ENCODE assay signal across 8 cellular contexts in the genomic region with DNA sequence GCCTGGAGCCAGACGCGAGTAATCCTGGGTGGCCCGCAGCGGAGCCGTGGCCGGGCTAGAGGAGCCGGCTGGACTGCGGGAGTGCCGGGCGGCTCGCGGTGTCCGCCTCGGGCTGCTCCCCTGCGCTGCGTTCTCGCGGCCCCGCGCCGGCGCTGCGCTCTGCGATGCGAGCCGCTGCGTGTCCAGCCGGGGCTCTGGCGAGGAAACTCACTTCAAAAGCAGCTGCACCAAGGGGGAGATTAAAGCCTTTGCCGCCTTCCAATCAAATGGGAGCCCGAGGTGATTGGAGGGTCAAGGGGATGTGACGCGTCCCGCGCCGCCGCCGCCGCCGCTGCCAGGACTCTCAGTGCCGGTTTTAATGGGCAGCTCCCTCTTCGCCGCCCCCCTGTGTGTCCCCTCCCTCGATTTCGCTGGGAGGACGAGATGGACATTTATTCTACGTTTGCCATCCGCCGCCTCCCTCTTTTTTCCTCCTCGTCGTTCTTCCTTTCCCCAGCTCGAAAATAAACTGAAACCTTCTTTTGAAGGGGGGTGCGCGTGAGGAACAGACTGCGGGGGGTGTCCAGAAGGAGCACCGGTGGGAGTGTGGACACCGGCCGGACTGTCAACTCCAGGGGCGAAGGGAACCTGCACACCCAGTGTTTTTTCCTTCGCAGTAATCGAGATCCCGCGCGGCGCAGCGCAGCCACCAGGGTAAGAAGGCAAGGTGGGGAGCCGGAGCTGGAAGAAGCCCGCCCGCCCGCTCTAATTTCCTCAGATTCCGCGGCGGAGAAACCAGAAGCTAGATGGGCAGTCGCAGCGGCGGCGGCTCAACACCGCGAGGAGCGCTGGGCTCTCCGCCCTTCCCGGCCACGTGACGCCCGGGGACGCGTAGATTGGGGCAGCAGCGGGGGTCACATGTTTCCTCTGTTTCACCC. TPM values are rescaled to one million over a fixed set of nuclear protein-coding genes. Genes with fewer than 3 reads are reported as not detected.
DNase-seq lines count a peak whose midpoint lies in the region; ATAC-seq and TF ChIP-seq lines count a peak whose summit lies in the region.

A gene with protein sequence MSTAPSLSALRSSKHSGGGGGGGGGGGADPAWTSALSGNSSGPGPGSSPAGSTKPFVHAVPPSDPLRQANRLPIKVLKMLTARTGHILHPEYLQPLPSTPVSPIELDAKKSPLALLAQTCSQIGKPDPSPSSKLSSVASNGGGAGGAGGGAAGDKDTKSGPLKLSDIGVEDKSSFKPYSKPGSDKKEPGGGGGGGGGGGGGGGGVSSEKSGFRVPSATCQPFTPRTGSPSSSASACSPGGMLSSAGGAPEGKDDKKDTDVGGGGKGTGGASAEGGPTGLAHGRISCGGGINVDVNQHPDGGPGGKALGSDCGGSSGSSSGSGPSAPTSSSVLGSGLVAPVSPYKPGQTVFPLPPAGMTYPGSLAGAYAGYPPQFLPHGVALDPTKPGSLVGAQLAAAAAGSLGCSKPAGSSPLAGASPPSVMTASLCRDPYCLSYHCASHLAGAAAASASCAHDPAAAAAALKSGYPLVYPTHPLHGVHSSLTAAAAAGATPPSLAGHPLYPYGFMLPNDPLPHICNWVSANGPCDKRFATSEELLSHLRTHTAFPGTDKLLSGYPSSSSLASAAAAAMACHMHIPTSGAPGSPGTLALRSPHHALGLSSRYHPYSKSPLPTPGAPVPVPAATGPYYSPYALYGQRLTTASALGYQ (minus strand): TSS at position 196 of the 917 bp plus-strand sequence. CDS start 345 bp downstream, outside the sequence.

- TF ChIP-seq POLR2A in GM19193 (IDR thresholded peaks at IDR 0.05; ENCODE audit: extremely low read depth, insufficient read depth, insufficient read length) (peak; percentile 89), gastroesophageal sphincter (IDR thresholded peaks at IDR 0.05) (peak; percentile 99)

- H3K36me3 Mint-ChIP-seq in CD4-positive, alpha-beta T cell (ENCODE audit: low read depth) = no peaks in the 10 kb centered on the region
- H3K36me3 Mint-ChIP-seq in activated naive CD4-positive, alpha-beta T cell treated with anti-CD3 and anti-CD28 coated beads, Interleukin-2, amount 50 U/mL, for 72 hours = peaks cover 5 to 22% of the 10 kb centered on the region in 2 donors
- peaks cover 26% of the 10 kb centered on the region for H3K36me3 Mint-ChIP-seq in nephron progenitor cell (ENCODE audit: low read depth)

- peak within 1 kb of the TSS; percentile 80 for H3K4me3 Mint-ChIP-seq in CD4-positive, alpha-beta T cell
- H3K4me3 Mint-ChIP-seq in nephron progenitor cell = peak within 1 kb of the TSS; percentile 99

- H3K27me3 Mint-ChIP-seq in CD4-positive, alpha-beta T cell = peaks cover 66% of the 10 kb centered on the region
- H3K27me3 Mint-ChIP-seq in nephron progenitor cell (ENCODE audit: low read depth, poor library complexity) = peaks cover 3% of the 10 kb centered on the region

- H3K27ac Mint-ChIP-seq in CD4-positive, alpha-beta T cell = no peak within 1 kb of the TSS
- H3K27ac Mint-ChIP-seq in activated naive CD4-positive, alpha-beta T cell treated with anti-CD3 and anti-CD28 coated beads, Interleukin-2, amount 50 U/mL, for 72 hours = no peak within 1 kb of the TSS
- H3K27ac Mint-ChIP-seq in nephron progenitor cell = peak within 1 kb of the TSS; percentile 98

- H3K36me3 ChIP-seq in gastroesophageal sphincter (peaks cover 0 to 16% of the 10 kb centered on the region in 2 donors), aorta (ENCODE audit: control insufficient read depth in 1 of 2, insufficient read depth in 2 of 2, low read length in 1 of 2) (no peaks in the 10 kb centered on the region)

- H3K4me3 ChIP-seq in gastroesophageal sphincter = peak within 1 kb of the TSS; percentile 62 to 100
- peak within 1 kb of the TSS; percentile 75 to 81 for H3K4me3 ChIP-seq in aorta (ENCODE audit: low read length in 2 of 2)

- peaks cover 32% of the 10 kb centered on the region for H3K4me1 Mint-ChIP-seq in CD4-positive, alpha-beta T cell (ENCODE audit: low read depth)
- peaks cover 28% of the 10 kb centered on the region for H3K4me1 Mint-ChIP-seq in nephron progenitor cell

- peak; percentile 46 for ATAC-seq in CD4-positive, alpha-beta T cell (ENCODE audit: poor library complexity)
- peak; percentile 43 for ATAC-seq in HG03469 (IDR thresholded peaks at IDR 0.05; ENCODE audit: unreplicated experiment)
- peak; percentile 63 to 76 for ATAC-seq in activated naive CD4-positive, alpha-beta T cell treated with anti-CD3 and anti-CD28 coated beads, Interleukin-2, amount 50 U/mL, for 72 hours
- ATAC-seq in gastroesophageal sphincter = peak; percentile 86
- peak; percentile 91 for ATAC-seq in aorta (ENCODE audit: low FRiP score)

- TF ChIP-seq EP300 in gastroesophageal sphincter (IDR thresholded peaks at IDR 0.05) = no peak

- intact Hi-C loops in CD4-positive, alpha-beta T cell (cut with DNase I, micrococcal nuclease) = loop anchor here (5.0 to 10.0 kb wide), 5 partner anchors 685 to 1713 kb away; no protein-coding TSS in a partner anchor
- intact Hi-C loops in aorta (cut with DNase I) = loop anchor here (5.0 to 10.0 kb wide), 7 partner anchors 105 to 1583 kb away; no protein-coding TSS in a partner anchor

- H3K27ac ChIP-seq in CD4-positive, alpha-beta T cell (ENCODE audit: low read depth, low read length) = no peak within 1 kb of the TSS
- H3K27ac ChIP-seq in gastroesophageal sphincter = peak within 1 kb of the TSS; percentile 97 to 100 (median 100)
- H3K27ac ChIP-seq in aorta (ENCODE audit: low read depth in 1 of 2, low read length in 2 of 2) = peak within 1 kb of the TSS; percentile 70 to 87

- POLR2A ChIA-PET in CD4-positive, alpha-beta T cell (lab: Charles Lee) = interaction anchor here (0.8 kb wide), 1 partner anchor 21 kb away, joined by 3 read pairs; no protein-coding TSS in a partner anchor

- 0% methylated on average over 15 to 22 of the region's 88 CpGs for WGBS in gastroesophageal sphincter (ENCODE audit: low coverage in 1 of 2), 2 donors
- WGBS in aorta, 2 donors = 0% methylated on average over 71 to 88 of the region's 88 CpGs

- H3K9me3 ChIP-seq in CD4-positive, alpha-beta T cell (ENCODE audit: control insufficient read depth, low read length) = no peaks in the 10 kb centered on the region
- H3K9me3 ChIP-seq in gastroesophageal sphincter (no peaks in the 10 kb centered on the region), aorta (ENCODE audit: control insufficient read depth, low read length) (no peaks in the 10 kb centered on the region)

- H3K9me3 Mint-ChIP-seq in CD4-positive, alpha-beta T cell = no peaks in the 10 kb centered on the region
- H3K9me3 Mint-ChIP-seq in activated naive CD4-positive, alpha-beta T cell treated with anti-CD3 and anti-CD28 coated beads, Interleukin-2, amount 50 U/mL, for 72 hours = peaks cover 0 to 4% of the 10 kb centered on the region in 2 donors
- H3K9me3 Mint-ChIP-seq in nephron progenitor cell = no peaks in the 10 kb centered on the region

- H3K4me1 ChIP-seq in gastroesophageal sphincter = peaks cover 0 to 41% (median 4%) of the 10 kb centered on the region in 3 donors
- no peaks in the 10 kb centered on the region for H3K4me1 ChIP-seq in aorta (ENCODE audit: control insufficient read depth in 1 of 2, insufficient read depth in 2 of 2, low read length in 2 of 2)

- CTCF ChIA-PET in CD4-positive, alpha-beta T cell (lab: Charles Lee) = no interaction called here

- peak in 1 of 10 experiments; percentile 22 for DNase-seq in CD4-positive, alpha-beta T cell
- DNase-seq in NCI-H524 treated with DMSO at 0.1 percent for 48 hours (lab: John Stamatoyannopoulos, UW) (peak; percentile 69), nephron progenitor cell (peak; percentile 93), aorta (peak; percentile 98 to 99)
- peak in 1 of 2 donors; percentile 69 for DNase-seq in activated naive CD4-positive, alpha-beta T cell treated with anti-CD3 and anti-CD28 coated beads, Interleukin-2, amount 50 U/mL, for 72 hours (ENCODE audit: low spot score in 2 of 2)

- H3K27me3 ChIP-seq in CD4-positive, alpha-beta T cell (ENCODE audit: control insufficient read depth, insufficient read depth, low read length) = peaks cover 90% of the 10 kb centered on the region
- H3K27me3 ChIP-seq in gastroesophageal sphincter (no peaks in the 10 kb centered on the region), aorta (ENCODE audit: control insufficient read depth in 1 of 2, insufficient read depth in 2 of 2, low read length in 1 of 2) (no peaks in the 10 kb centered on the region)

- no peak for TF ChIP-seq CTCF in CD4-positive, alpha-beta T cell (IDR thresholded peaks at IDR 0.05)
- TF ChIP-seq CTCF in gastroesophageal sphincter (IDR thresholded peaks at IDR 0.05) (peak in 3 of 4 experiments; percentile 27 to 75 (median 67)), nephron progenitor cell (IDR thresholded peaks at IDR 0.05) (no peak)

RNA-seq across cellular contexts. Expression of the gene that starts here (rescaled TPM):
- under 1 TPM; 0.38 to 0.47 TPM for total RNA-seq in CD4-positive, alpha-beta T cell
- total RNA-seq in activated naive CD4-positive, alpha-beta T cell treated with anti-CD3 and anti-CD28 coated beads, Interleukin-2, amount 50 U/mL, for 72 hours = under 1 TPM; 0.16 to 0.93 TPM
- 10 to 100 TPM; 27.3 to 83.7 (median 43.4) TPM for total RNA-seq in gastroesophageal sphincter
- total RNA-seq in aorta = 10 to 100 TPM; 15.7 to 32.1 TPM
- 10 to 100 TPM in 1 of 2 donors, 1 to 10 TPM in 1; 7.0 to 22.1 TPM for polyA plus RNA-seq in aorta

Comparison
In these comparisons a context has a peak if more than half of its experiments do, and no peak if none do; other contexts are left out.
1. RNA of the gene that starts here (total RNA-seq): 27.3 to 83.7 TPM in gastroesophageal sphincter and 15.7 to 32.1 TPM in aorta; 0.16 to 0.93 TPM in activated naive CD4-positive, alpha-beta T cell treated with anti-CD3 and anti-CD28 coated beads, Interleukin-2, amount 50 U/mL, for 72 hours and 0.38 to 0.47 TPM in CD4-positive, alpha-beta T cell; every median in the first group is over 4 times any median in the second.
2. Peak in ATAC-seq in CD4-positive, alpha-beta T cell; RNA of the gene not detected or under 1 TPM.
3. Peak in ATAC-seq in activated naive CD4-positive, alpha-beta T cell treated with anti-CD3 and anti-CD28 coated beads, Interleukin-2, amount 50 U/mL, for 72 hours; RNA of the gene not detected or under 1 TPM.
4. CTCF ChIP-seq: peak in gastroesophageal sphincter (3 of 4); none in CD4-positive, alpha-beta T cell (single experiment) and nephron progenitor cell (single experiment).
5. Peak in every context shown above with its lines, with median percentiles within 50 percentile points of each other: ATAC-seq.